1 cellular context compared by ENCODE assay signal in genomic region chr5:124651663-124652513, GRCh38.
A peak's percentile ranks its signal among the peaks of the same experiment; 100 is the strongest.
TF ChIP-seq lines count a peak whose summit lies in the region.

No MANE protein-coding gene starts in this region.

TF ChIP-seq in K562, 482 proteins besides CTCF, POLR2A, EP300 and RAD21 (continued from another document and continues in another):
- no peak for TF ChIP-seq TSHZ1 (CRISPR knock-in tag; IDR thresholded peaks at IDR 0.05)
- TF ChIP-seq RBM34 (IDR thresholded peaks at IDR 0.05; ENCODE audit: borderline replicate concordance, insufficient read depth, low read length): no peak
- peak; percentile 56 for TF ChIP-seq DACH1 (IDR thresholded peaks at IDR 0.05; ENCODE audit: partially characterized antibody)
- no peak for TF ChIP-seq TSC22D4 (tag; IDR thresholded peaks at IDR 0.05)
- TF ChIP-seq ZC3H4 (CRISPR knock-in tag; IDR thresholded peaks at IDR 0.05; ENCODE audit: borderline replicate concordance): no peak
- TF ChIP-seq MAFK (IDR thresholded peaks at IDR 0.05; ENCODE audit: low read length): peak; percentile 33; the same call in 1 of the 2 replicates
- TF ChIP-seq CBFB (CRISPR knock-in tag; IDR thresholded peaks at IDR 0.05): peak; percentile 90
- no peak; the same call in 1 of the 2 replicates for TF ChIP-seq TRIM28 (IDR thresholded peaks at IDR 0.05)
- peak; percentile 95 for TF ChIP-seq ZEB2 (IDR thresholded peaks at IDR 0.05)
- TF ChIP-seq, protein P1, sequence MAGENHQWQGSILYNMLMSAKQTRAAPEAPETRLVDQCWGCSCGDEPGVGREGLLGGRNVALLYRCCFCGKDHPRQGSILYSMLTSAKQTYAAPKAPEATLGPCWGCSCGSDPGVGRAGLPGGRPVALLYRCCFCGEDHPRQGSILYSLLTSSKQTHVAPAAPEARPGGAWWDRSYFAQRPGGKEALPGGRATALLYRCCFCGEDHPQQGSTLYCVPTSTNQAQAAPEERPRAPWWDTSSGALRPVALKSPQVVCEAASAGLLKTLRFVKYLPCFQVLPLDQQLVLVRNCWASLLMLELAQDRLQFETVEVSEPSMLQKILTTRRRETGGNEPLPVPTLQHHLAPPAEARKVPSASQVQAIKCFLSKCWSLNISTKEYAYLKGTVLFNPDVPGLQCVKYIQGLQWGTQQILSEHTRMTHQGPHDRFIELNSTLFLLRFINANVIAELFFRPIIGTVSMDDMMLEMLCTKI (IDR thresholded peaks at IDR 0.05; ENCODE audit: partially characterized antibody): no peak
- no peak for TF ChIP-seq FOXK1 (CRISPR knock-in tag; IDR thresholded peaks at IDR 0.05; ENCODE audit: borderline replicate concordance)
- no peak for TF ChIP-seq MCM2 (IDR thresholded peaks at IDR 0.05; ENCODE audit: low read depth)
- TF ChIP-seq ATF3 (IDR thresholded peaks at IDR 0.05): peak; percentile 55; the same call in 1 of the 2 replicates
- TF ChIP-seq ATF3 (CRISPR knock-in tag; conservative IDR thresholded peaks at IDR 0.05): no peak
- no peak for TF ChIP-seq SIRT6 (IDR thresholded peaks at IDR 0.05; ENCODE audit: low read depth, low read length)
- peak in 1 of 2 experiments; percentile 56; a peak in 1 of 4 replicates for TF ChIP-seq ZNF318 (IDR thresholded peaks at IDR 0.05; ENCODE audit: borderline replicate concordance in 1 of 2, low read depth in 1 of 2)
- peak in 1 of 2 experiments; percentile 96; a peak in 2 of 4 replicates for TF ChIP-seq ZMIZ1 (IDR thresholded peaks at IDR 0.05; ENCODE audit: low read depth in 2 of 2, low read length in 2 of 2)
- peak; percentile 50; the same call in 1 of the 2 replicates for TF ChIP-seq RAD51 (IDR thresholded peaks at IDR 0.05; ENCODE audit: borderline replicate concordance, low read depth)
- no peak for TF ChIP-seq SETDB1 (IDR thresholded peaks at IDR 0.05; ENCODE audit: low read length)
- TF ChIP-seq, protein P2, sequence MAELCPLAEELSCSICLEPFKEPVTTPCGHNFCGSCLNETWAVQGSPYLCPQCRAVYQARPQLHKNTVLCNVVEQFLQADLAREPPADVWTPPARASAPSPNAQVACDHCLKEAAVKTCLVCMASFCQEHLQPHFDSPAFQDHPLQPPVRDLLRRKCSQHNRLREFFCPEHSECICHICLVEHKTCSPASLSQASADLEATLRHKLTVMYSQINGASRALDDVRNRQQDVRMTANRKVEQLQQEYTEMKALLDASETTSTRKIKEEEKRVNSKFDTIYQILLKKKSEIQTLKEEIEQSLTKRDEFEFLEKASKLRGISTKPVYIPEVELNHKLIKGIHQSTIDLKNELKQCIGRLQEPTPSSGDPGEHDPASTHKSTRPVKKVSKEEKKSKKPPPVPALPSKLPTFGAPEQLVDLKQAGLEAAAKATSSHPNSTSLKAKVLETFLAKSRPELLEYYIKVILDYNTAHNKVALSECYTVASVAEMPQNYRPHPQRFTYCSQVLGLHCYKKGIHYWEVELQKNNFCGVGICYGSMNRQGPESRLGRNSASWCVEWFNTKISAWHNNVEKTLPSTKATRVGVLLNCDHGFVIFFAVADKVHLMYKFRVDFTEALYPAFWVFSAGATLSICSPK (IDR thresholded peaks at IDR 0.05; ENCODE audit: borderline replicate concordance): no peak
- TF ChIP-seq ZBTB1 (CRISPR knock-in tag; IDR thresholded peaks at IDR 0.05; ENCODE audit: borderline replicate concordance, low read depth): peak; percentile 93
- TF ChIP-seq ZNF79 (CRISPR knock-in tag; IDR thresholded peaks at IDR 0.05; ENCODE audit: low read depth): no peak
- TF ChIP-seq, protein P3, sequence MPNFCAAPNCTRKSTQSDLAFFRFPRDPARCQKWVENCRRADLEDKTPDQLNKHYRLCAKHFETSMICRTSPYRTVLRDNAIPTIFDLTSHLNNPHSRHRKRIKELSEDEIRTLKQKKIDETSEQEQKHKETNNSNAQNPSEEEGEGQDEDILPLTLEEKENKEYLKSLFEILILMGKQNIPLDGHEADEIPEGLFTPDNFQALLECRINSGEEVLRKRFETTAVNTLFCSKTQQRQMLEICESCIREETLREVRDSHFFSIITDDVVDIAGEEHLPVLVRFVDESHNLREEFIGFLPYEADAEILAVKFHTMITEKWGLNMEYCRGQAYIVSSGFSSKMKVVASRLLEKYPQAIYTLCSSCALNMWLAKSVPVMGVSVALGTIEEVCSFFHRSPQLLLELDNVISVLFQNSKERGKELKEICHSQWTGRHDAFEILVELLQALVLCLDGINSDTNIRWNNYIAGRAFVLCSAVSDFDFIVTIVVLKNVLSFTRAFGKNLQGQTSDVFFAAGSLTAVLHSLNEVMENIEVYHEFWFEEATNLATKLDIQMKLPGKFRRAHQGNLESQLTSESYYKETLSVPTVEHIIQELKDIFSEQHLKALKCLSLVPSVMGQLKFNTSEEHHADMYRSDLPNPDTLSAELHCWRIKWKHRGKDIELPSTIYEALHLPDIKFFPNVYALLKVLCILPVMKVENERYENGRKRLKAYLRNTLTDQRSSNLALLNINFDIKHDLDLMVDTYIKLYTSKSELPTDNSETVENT (CRISPR knock-in tag; IDR thresholded peaks at IDR 0.05): no peak
- peak; percentile 65 to 66; a peak in 3 of 4 replicates for TF ChIP-seq FOXA3 (CRISPR knock-in tag; conservative IDR thresholded peaks at IDR 0.05 in 1 of 2, IDR thresholded peaks at IDR 0.05 in 1 of 2)
- no peak for TF ChIP-seq HOMEZ (CRISPR knock-in tag; IDR thresholded peaks at IDR 0.05)
- TF ChIP-seq NUFIP1 (IDR thresholded peaks at IDR 0.05; ENCODE audit: partially characterized antibody): peak; percentile 33
- no peak for TF ChIP-seq JUNB (CRISPR knock-in tag; conservative IDR thresholded peaks at IDR 0.05)
- no peak for TF ChIP-seq SMARCB1 (IDR thresholded peaks at IDR 0.05; ENCODE audit: insufficient read length, low read depth)
